Comparison of ENCODE assay signal across 1 cellular context in genomic region chr20:34536798-34537394, GRCh38.
TF ChIP-seq lines count a peak whose summit lies in the region.

No MANE protein-coding gene starts in this region.

TF ChIP-seq in K562, 482 proteins besides CTCF, POLR2A, EP300 and RAD21:
- TF ChIP-seq MLLT1 (IDR thresholded peaks at IDR 0.05) (no peak), NCOA2 (IDR thresholded peaks at IDR 0.05; ENCODE audit: partially characterized antibody in 2 of 2) (no peak), MAZ (CRISPR knock-in tag; conservative IDR thresholded peaks at IDR 0.05 in 1 of 2, IDR thresholded peaks at IDR 0.05 in 1 of 2) (no peak), ARHGAP35 (IDR thresholded peaks at IDR 0.05; ENCODE audit: partially characterized antibody) (no peak), PKNOX1 (IDR thresholded peaks at IDR 0.05) (peak; percentile 27; the same call in 1 of the 2 replicates), RBFOX2 (IDR thresholded peaks at IDR 0.05; ENCODE audit: low read depth, low read length) (0 out of 2 replicates have a peak, but pooled peaks have one; percentile 17), CTCFL (IDR thresholded peaks at IDR 0.05; ENCODE audit: borderline replicate concordance, insufficient read depth, low read depth, low read length, poor library complexity, severe bottlenecking) (peak; percentile 78), ZNF316 (IDR thresholded peaks at IDR 0.05) (peak; percentile 45; the same call in 1 of the 2 replicates), MAX (CRISPR knock-in tag; IDR thresholded peaks at IDR 0.05) (peak; percentile 56), ZBTB33 (CRISPR knock-in tag; IDR thresholded peaks at IDR 0.05) (peak; percentile 94), MECOM (CRISPR knock-in tag; IDR thresholded peaks at IDR 0.05) (no peak), ZNF77 (CRISPR knock-in tag; IDR thresholded peaks at IDR 0.05) (no peak), FOSL1 (tag; conservative IDR thresholded peaks at IDR 0.05) (no peak), ARID2 (IDR thresholded peaks at IDR 0.05) (no peak), TSHZ1 (CRISPR knock-in tag; IDR thresholded peaks at IDR 0.05) (no peak), RBM15 (IDR thresholded peaks at IDR 0.05; ENCODE audit: insufficient read depth, low read length) (no peak), MYC (IDR thresholded peaks at IDR 0.05; ENCODE audit: low read depth, low read length) (peak; percentile 13; the same call in 1 of the 2 replicates), MYC (CRISPR knock-in tag; IDR thresholded peaks at IDR 0.05; ENCODE audit: borderline replicate concordance, low read depth) (no peak), ZNF263 (CRISPR knock-in tag; IDR thresholded peaks at IDR 0.05; ENCODE audit: borderline replicate concordance) (0 out of 2 replicates have a peak, but pooled peaks have one; percentile 24), SMC3 (conservative IDR thresholded peaks at IDR 0.05; ENCODE audit: insufficient read depth, low read depth, low read length) (0 out of 2 replicates have a peak, but pooled peaks have one; percentile 26), E2F6 (IDR thresholded peaks at IDR 0.05; ENCODE audit: borderline replicate concordance in 1 of 2, extremely low read depth in 1 of 2, insufficient read depth in 1 of 2, insufficient read length in 1 of 2, low read depth in 1 of 2, low read length in 1 of 2, poor library complexity in 1 of 2, severe bottlenecking in 1 of 2) (peak in 1 of 2 experiments; percentile 40), L3MBTL2 (IDR thresholded peaks at IDR 0.05) (peak; percentile 24; the same call in 1 of the 2 replicates), RNF219 (CRISPR knock-in tag; IDR thresholded peaks at IDR 0.05) (no peak), CBX3 (IDR thresholded peaks at IDR 0.05; ENCODE audit: borderline replicate concordance in 1 of 2, low read length in 2 of 2) (0 out of 3 replicates have a peak, but pooled peaks of 1 of the 2 experiments have one; percentile 23), CTBP1 (IDR thresholded peaks at IDR 0.05; ENCODE audit: borderline replicate concordance) (peak; percentile 20; the same call in 1 of the 2 replicates), ZNF134 (CRISPR knock-in tag; conservative IDR thresholded peaks at IDR 0.05) (no peak), YBX1 (IDR thresholded peaks at IDR 0.05) (no peak), ASH1L (IDR thresholded peaks at IDR 0.05; ENCODE audit: borderline replicate concordance, low read depth, partially characterized antibody) (no peak)
TF ChIP-seq in K562: peak in this region for 13.
